Comparison of ENCODE assay signal across 8 cellular contexts in the genomic region with DNA sequence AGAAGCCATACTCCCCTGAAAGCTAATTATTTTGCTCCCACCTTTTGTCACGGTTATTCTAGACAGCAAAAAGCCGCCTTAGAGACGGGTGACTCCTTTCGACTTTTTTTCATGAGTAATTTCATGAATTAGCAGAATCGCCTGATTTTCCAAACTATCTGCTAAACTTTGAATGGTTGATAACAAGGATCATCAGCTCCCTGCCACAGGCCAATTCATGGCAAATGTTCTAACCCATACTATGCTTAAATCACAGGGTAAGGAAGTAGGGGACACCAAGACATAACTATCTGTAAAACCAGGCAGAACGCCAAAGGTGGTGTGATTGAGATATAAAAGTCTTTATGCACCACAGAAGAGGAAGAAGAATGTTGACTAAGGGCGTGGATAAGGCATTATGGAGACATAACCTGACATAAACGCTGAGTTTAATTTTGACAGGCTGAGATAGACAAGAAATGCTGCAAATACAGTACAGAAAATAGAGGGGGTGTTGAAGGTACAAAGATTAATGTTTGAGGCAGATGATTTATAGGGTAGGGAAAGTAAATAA. TPM values are rescaled to one million over a fixed set of nuclear protein-coding genes. Genes with fewer than 3 reads are reported as not detected.
DNase-seq lines count a peak whose midpoint lies in the region; ATAC-seq and TF ChIP-seq lines count a peak whose summit lies in the region.

No MANE protein-coding gene starts in this region.

- no peak overlapping the region for H3K27ac Mint-ChIP-seq in stimulated activated naive CD8-positive, alpha-beta T cell treated with anti-CD3 and anti-CD28 coated beads, Interleukin-15, Interleukin-2, amounts not matched to agents 100 ng/mL and 50 ng/mL, for 24 hours
- peak overlapping the region; percentile 25 for H3K27ac Mint-ChIP-seq in progenitor cell of endocrine pancreas

- H3K9me3 ChIP-seq in SJSA1 (replicated peaks): no peaks in the 10 kb centered on the region

- no peak for DNase-seq in stimulated activated naive CD8-positive, alpha-beta T cell treated with anti-CD3 and anti-CD28 coated beads, Interleukin-15, Interleukin-2, amounts not matched to agents 100 U/mL and 50 U/mL, for 24 hours
- DNase-seq in SJSA1 (ENCODE audit: low read depth in 1 of 2, low spot score in 2 of 2): peak in 1 of 2 experiments; percentile 15
- no peak for DNase-seq in progenitor cell of endocrine pancreas (ENCODE audit: low spot score, unreplicated experiment)
- DNase-seq in stimulated activated CD4-positive, alpha-beta T cell treated with anti-CD3 and anti-CD28 coated beads, Interleukin-4, amount 100 ng/mL, for 4 hours: no peak
- no peak for DNase-seq in DMS114 treated with DMSO at 0.1 percent for 48 hours (lab: John Stamatoyannopoulos, UW; ENCODE audit: unreplicated experiment)
- no peak for DNase-seq in EL

- peaks cover 19% of the 10 kb centered on the region for H3K4me1 Mint-ChIP-seq in stimulated activated naive CD8-positive, alpha-beta T cell treated with anti-CD3 and anti-CD28 coated beads, Interleukin-15, Interleukin-2, amounts not matched to agents 100 ng/mL and 50 ng/mL, for 24 hours (ENCODE audit: low read depth)
- peaks cover 19% of the 10 kb centered on the region for H3K4me1 Mint-ChIP-seq in progenitor cell of endocrine pancreas (ENCODE audit: low read depth)

- peaks cover 16% of the 10 kb centered on the region for H3K4me1 ChIP-seq in SJSA1 (replicated peaks)

- H3K27ac ChIP-seq in SJSA1: no peak overlapping the region

- no peaks in the 10 kb centered on the region for H3K9me3 Mint-ChIP-seq in stimulated activated naive CD8-positive, alpha-beta T cell treated with anti-CD3 and anti-CD28 coated beads, Interleukin-15, Interleukin-2, amounts not matched to agents 100 ng/mL and 50 ng/mL, for 24 hours
- no peaks in the 10 kb centered on the region for H3K9me3 Mint-ChIP-seq in progenitor cell of endocrine pancreas (ENCODE audit: low read depth)

- no peak for ATAC-seq in stimulated activated naive CD8-positive, alpha-beta T cell treated with anti-CD3 and anti-CD28 coated beads, Interleukin-15, Interleukin-2, amounts not matched to agents 100 U/mL and 50 U/mL, for 24 hours
- peak; percentile 21 for ATAC-seq in esophagus mucosa

- no peaks in the 10 kb centered on the region for H3K36me3 Mint-ChIP-seq in stimulated activated naive CD8-positive, alpha-beta T cell treated with anti-CD3 and anti-CD28 coated beads, Interleukin-15, Interleukin-2, amounts not matched to agents 100 ng/mL and 50 ng/mL, for 24 hours (ENCODE audit: low read depth)
- no peaks in the 10 kb centered on the region for H3K36me3 Mint-ChIP-seq in progenitor cell of endocrine pancreas (ENCODE audit: insufficient read depth)

- H3K4me3 ChIP-seq in SJSA1: peak overlapping the region; percentile 66

- H3K27me3 Mint-ChIP-seq in stimulated activated naive CD8-positive, alpha-beta T cell treated with anti-CD3 and anti-CD28 coated beads, Interleukin-15, Interleukin-2, amounts not matched to agents 100 ng/mL and 50 ng/mL, for 24 hours: peaks cover 27% of the 10 kb centered on the region
- H3K27me3 Mint-ChIP-seq in progenitor cell of endocrine pancreas: peaks cover 13% of the 10 kb centered on the region

- H3K27me3 ChIP-seq in SJSA1 (replicated peaks): no peaks in the 10 kb centered on the region; the same call in 1 of the 2 replicates

- H3K36me3 ChIP-seq in SJSA1: no peaks in the 10 kb centered on the region

- H3K4me3 Mint-ChIP-seq in stimulated activated naive CD8-positive, alpha-beta T cell treated with anti-CD3 and anti-CD28 coated beads, Interleukin-15, Interleukin-2, amounts not matched to agents 100 ng/mL and 50 ng/mL, for 24 hours: peak overlapping the region; percentile 81
- H3K4me3 Mint-ChIP-seq in progenitor cell of endocrine pancreas (ENCODE audit: low read depth): peak overlapping the region; percentile 89

- no peak for TF ChIP-seq CTCF in progenitor cell of endocrine pancreas (IDR thresholded peaks at IDR 0.05; ENCODE audit: unreplicated experiment)

RNA-seq across cellular contexts. Expression of gene DMXL2, which starts 0.9 kb away (rescaled TPM):
- total RNA-seq in SJSA1 (2014; rRNA removed; shearing (Covaris generic)): 26.4 and 31.2 TPM in 2 replicates
- 4.4 TPM for total RNA-seq in esophagus mucosa
- 43.0 and 43.3 TPM in 2 replicates for total RNA-seq in progenitor cell of endocrine pancreas

RNA-seq across cellular contexts. Expression of gene SCG3, which starts 57.8 kb away (rescaled TPM):
- not detected in 2 replicates for total RNA-seq in SJSA1 (2014; rRNA removed; shearing (Covaris generic))
- total RNA-seq in esophagus mucosa (not detected), progenitor cell of endocrine pancreas (6.4 and 7.9 TPM in 2 replicates)
